ENCODE assay signal across 1 cellular context in genomic region chr1:33624261-33624990, GRCh38.
TF ChIP-seq lines count a peak whose summit lies in the region.

No MANE protein-coding gene starts in this region.

TF ChIP-seq in GM23338, 12 proteins besides CTCF, POLR2A, EP300 and RAD21 (continued from another document):
- TF ChIP-seq REST (IDR thresholded peaks at IDR 0.05; ENCODE audit: unreplicated experiment) (no peak), ZNF462 (CRISPR knock-in tag; IDR thresholded peaks at IDR 0.05) (no peak), JUNB (IDR thresholded peaks at IDR 0.05; ENCODE audit: unreplicated experiment) (no peak), CREB1 (CRISPR knock-in tag; IDR thresholded peaks at IDR 0.05; ENCODE audit: low read depth) (no peak), STAT1 (IDR thresholded peaks at IDR 0.05; ENCODE audit: unreplicated experiment) (no peak), EZH2phosphoT487 (IDR thresholded peaks at IDR 0.05; ENCODE audit: unreplicated experiment) (no peak)
- TF ChIP-seq, protein P1, sequence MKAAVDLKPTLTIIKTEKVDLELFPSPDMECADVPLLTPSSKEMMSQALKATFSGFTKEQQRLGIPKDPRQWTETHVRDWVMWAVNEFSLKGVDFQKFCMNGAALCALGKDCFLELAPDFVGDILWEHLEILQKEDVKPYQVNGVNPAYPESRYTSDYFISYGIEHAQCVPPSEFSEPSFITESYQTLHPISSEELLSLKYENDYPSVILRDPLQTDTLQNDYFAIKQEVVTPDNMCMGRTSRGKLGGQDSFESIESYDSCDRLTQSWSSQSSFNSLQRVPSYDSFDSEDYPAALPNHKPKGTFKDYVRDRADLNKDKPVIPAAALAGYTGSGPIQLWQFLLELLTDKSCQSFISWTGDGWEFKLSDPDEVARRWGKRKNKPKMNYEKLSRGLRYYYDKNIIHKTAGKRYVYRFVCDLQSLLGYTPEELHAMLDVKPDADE (IDR thresholded peaks at IDR 0.05), result no peak
TF ChIP-seq in GM23338: peak in this region for 0.
